ENCODE assay signal across 17 cellular contexts in genomic region chr14:44339256-44339655, GRCh38.
DNase-seq lines count a peak whose midpoint lies in the region; ATAC-seq, FAIRE-seq and TF ChIP-seq lines count a peak whose summit lies in the region.
"Had no signal": no experiment of that assay in that cellular context is flagged by ENCODE, and none has a peak within 500 bp of the region (broad histone marks: within the 10 kb centered on the region; RNA-seq: fewer than 3 reads in every experiment).

No MANE protein-coding gene starts in this region.

- no peak overlapping the region for H2BK12ac ChIP-seq in mesenchymal stem cell (ENCODE audit: low read length in 2 of 2)

- no peaks in the 10 kb centered on the region for H3K36me3 ChIP-seq in mesenchymal stem cell (ENCODE audit: control insufficient read depth in 1 of 2, insufficient read depth in 2 of 2, low read depth in 1 of 2, low read length in 2 of 2)
- H3K36me3 ChIP-seq in testis (ENCODE audit: low read depth, missing control alignments), result no peaks in the 10 kb centered on the region
- H3K36me3 ChIP-seq: SJSA1 had no signal

- H2BK15ac ChIP-seq in mesenchymal stem cell (ENCODE audit: low read depth, poor library complexity, severe bottlenecking), result no peak overlapping the region

- H3K14ac ChIP-seq in mesenchymal stem cell (ENCODE audit: low read length in 2 of 2), result no peak overlapping the region

- no peak for FAIRE-seq in RCC 7860 (lab: Jason Lieb, UNC)
- FAIRE-seq: A549, GM19239, H54 had no signal

- TF ChIP-seq CTCF in epithelial cell of esophagus (IDR thresholded peaks at IDR 0.05; ENCODE audit: insufficient read depth, low read depth, low read length, missing control alignments) (no peak), testis (IDR thresholded peaks at IDR 0.05) (no peak)

- no peak overlapping the region for H3K23ac ChIP-seq in mesenchymal stem cell (ENCODE audit: low read length in 2 of 2)

- H3K27ac ChIP-seq in mesenchymal stem cell (ENCODE audit: low read length, poor library complexity, severe bottlenecking) (no peak overlapping the region), testis (no peak overlapping the region)
- H3K27ac ChIP-seq: A549, SJSA1 had no signal

- no peak overlapping the region for H2BK5ac ChIP-seq in mesenchymal stem cell (ENCODE audit: low read depth, low read length, poor library complexity, severe bottlenecking)

- intact Hi-C loops in testis (cut with DNase I; ENCODE audit: low total_unique reads), result no loop called here

- no peak for ATAC-seq in HG03378 (IDR thresholded peaks at IDR 0.05; ENCODE audit: unreplicated experiment)
- ATAC-seq: A549 had no signal

- H2AK5ac ChIP-seq in mesenchymal stem cell (ENCODE audit: low read length, severe bottlenecking), result no peak overlapping the region

- H3K4me1 ChIP-seq in mesenchymal stem cell (ENCODE audit: control insufficient read depth, insufficient read depth, low read depth, low read length) (no peaks in the 10 kb centered on the region), testis (no peaks in the 10 kb centered on the region)
- H3K4me1 ChIP-seq: A549, SJSA1 had no signal

- H2AFZ ChIP-seq in mesenchymal stem cell (ENCODE audit: low read depth, low read length), result no peak overlapping the region

- no peak for TF ChIP-seq POLR2A in testis (IDR thresholded peaks at IDR 0.05)

- peak overlapping the region; percentile 64 for H3K9ac ChIP-seq in mesenchymal stem cell (ENCODE audit: low read length)

- no peaks in the 10 kb centered on the region for H3K79me1 ChIP-seq in mesenchymal stem cell (replicated peaks; ENCODE audit: low read length, poor library complexity, severe bottlenecking)

- no peak overlapping the region for H2BK120ac ChIP-seq in mesenchymal stem cell (ENCODE audit: low read depth, low read length)

- H3K4me3 ChIP-seq in epithelial cell of esophagus (ENCODE audit: low read length) (no peak overlapping the region), mesenchymal stem cell (ENCODE audit: insufficient read depth in 1 of 2, low read depth in 1 of 2, low read length in 2 of 2) (no peak overlapping the region), testis (no peak overlapping the region)
- H3K4me3 ChIP-seq: A549, SJSA1 had no signal

- no peak overlapping the region for H4K91ac ChIP-seq in mesenchymal stem cell (ENCODE audit: low read length)

- DNase-seq in Daoy (ENCODE audit: low read depth), result peak; percentile 11
- peak; percentile 31 for DNase-seq in RCC 7860 (ENCODE audit: low spot score)
- peak; percentile 23 for DNase-seq in epithelial cell of esophagus (ENCODE audit: low read depth)
- DNase-seq in mesenchymal stem cell, result peak; percentile 10
- DNase-seq in hypothalamus (lab: John Stamatoyannopoulos, UW), result no peak
- no peak for DNase-seq in activated CD8-positive, alpha-beta memory T cell treated with anti-CD3 and anti-CD28 coated beads, Interleukin-2, amount 50 U/mL, for 48 hours
- no peak for DNase-seq in testis
- DNase-seq: C1 segment of cervical spinal cord; DMS 273 treated with DMSO at 0.1 percent for 48 hours; NCI-H187; NCI-H345; NK-92 treated with Interleukin-12 subunit alpha and Interleukin-12 subunit beta, amount 100 ng/mL, for 24 hours had no signal

- no peak overlapping the region for H3K4ac ChIP-seq in mesenchymal stem cell (ENCODE audit: low read depth in 1 of 2, low read length in 2 of 2)

- H3K9me3 ChIP-seq in mesenchymal stem cell (ENCODE audit: control insufficient read depth, low read length), result no peaks in the 10 kb centered on the region
- H3K9me3 ChIP-seq in testis, result no peaks in the 10 kb centered on the region
- H3K9me3 ChIP-seq: A549, SJSA1 had no signal

- H3K18ac ChIP-seq in mesenchymal stem cell (ENCODE audit: low read depth in 1 of 2, low read length in 2 of 2), result no peak overlapping the region

- H3K27me3 ChIP-seq in mesenchymal stem cell (ENCODE audit: control insufficient read depth in 1 of 2, insufficient read depth in 1 of 2, low read length in 2 of 2) (no peaks in the 10 kb centered on the region), testis (no peaks in the 10 kb centered on the region)
- H3K27me3 ChIP-seq: SJSA1 had no signal

- no peak overlapping the region for H4K8ac ChIP-seq in mesenchymal stem cell (ENCODE audit: low read length)

- H3K4me2 ChIP-seq in mesenchymal stem cell (ENCODE audit: low read length, poor library complexity, severe bottlenecking), result no peak overlapping the region
- H3K4me2 ChIP-seq: A549 had no signal

Comparison
In these comparisons a context has a peak if more than half of its experiments do, and no peak if none do; other contexts are left out.
1. DNase-seq: peak in Daoy (single experiment), RCC 7860 (single experiment), epithelial cell of esophagus (single experiment) and mesenchymal stem cell (single experiment); none in hypothalamus (0 of 51), activated CD8-positive, alpha-beta memory T cell treated with anti-CD3 and anti-CD28 coated beads, Interleukin-2, amount 50 U/mL, for 48 hours (single experiment) and testis (single experiment).